In the genomic region with DNA sequence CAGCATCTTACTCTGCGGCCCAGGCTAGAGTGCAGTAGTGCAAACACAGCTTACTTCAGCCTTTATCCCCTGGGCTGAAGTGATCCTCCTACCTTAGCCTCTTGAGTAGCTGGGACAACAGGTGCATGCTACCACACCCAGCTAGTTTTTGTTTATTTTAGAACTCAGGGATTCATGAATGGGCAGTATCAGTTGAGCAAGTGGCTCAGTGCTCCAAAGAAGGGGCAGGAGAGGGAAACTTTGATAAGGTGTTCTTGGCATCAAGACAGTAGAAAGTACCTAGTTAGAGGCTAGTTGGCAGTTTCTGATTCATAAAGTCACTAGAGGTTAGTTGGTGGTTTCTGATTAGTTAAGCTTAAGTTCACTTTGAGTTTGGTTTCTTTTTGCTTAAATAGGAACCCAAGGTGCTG, we compare ENCODE assay signal across 1 cellular context.
A peak's percentile ranks its signal among the peaks of the same experiment; 100 is the strongest.
TF ChIP-seq lines count a peak whose summit lies in the region.

No MANE protein-coding gene starts in this region.

TF ChIP-seq in HepG2, 621 proteins besides CTCF, POLR2A, EP300 and RAD21 (continued from another document):
- TF ChIP-seq, protein P1, sequence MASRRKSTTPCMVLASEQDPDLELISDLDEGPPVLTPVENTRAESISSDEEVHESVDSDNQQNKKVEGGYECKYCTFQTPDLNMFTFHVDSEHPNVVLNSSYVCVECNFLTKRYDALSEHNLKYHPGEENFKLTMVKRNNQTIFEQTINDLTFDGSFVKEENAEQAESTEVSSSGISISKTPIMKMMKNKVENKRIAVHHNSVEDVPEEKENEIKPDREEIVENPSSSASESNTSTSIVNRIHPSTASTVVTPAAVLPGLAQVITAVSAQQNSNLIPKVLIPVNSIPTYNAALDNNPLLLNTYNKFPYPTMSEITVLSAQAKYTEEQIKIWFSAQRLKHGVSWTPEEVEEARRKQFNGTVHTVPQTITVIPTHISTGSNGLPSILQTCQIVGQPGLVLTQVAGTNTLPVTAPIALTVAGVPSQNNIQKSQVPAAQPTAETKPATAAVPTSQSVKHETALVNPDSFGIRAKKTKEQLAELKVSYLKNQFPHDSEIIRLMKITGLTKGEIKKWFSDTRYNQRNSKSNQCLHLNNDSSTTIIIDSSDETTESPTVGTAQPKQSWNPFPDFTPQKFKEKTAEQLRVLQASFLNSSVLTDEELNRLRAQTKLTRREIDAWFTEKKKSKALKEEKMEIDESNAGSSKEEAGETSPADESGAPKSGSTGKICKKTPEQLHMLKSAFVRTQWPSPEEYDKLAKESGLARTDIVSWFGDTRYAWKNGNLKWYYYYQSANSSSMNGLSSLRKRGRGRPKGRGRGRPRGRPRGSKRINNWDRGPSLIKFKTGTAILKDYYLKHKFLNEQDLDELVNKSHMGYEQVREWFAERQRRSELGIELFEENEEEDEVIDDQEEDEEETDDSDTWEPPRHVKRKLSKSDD (CRISPR knock-in tag; IDR thresholded peaks at IDR 0.05; ENCODE audit: low read depth) = no peak
- TF ChIP-seq MEF2D (CRISPR knock-in tag; IDR thresholded peaks at IDR 0.05) = no peak
- no peak for TF ChIP-seq ZNF703 (CRISPR knock-in tag; IDR thresholded peaks at IDR 0.05; ENCODE audit: borderline replicate concordance)
- no peak for TF ChIP-seq ZNF567 (CRISPR knock-in tag; IDR thresholded peaks at IDR 0.05; ENCODE audit: borderline replicate concordance)
- TF ChIP-seq, protein P2, sequence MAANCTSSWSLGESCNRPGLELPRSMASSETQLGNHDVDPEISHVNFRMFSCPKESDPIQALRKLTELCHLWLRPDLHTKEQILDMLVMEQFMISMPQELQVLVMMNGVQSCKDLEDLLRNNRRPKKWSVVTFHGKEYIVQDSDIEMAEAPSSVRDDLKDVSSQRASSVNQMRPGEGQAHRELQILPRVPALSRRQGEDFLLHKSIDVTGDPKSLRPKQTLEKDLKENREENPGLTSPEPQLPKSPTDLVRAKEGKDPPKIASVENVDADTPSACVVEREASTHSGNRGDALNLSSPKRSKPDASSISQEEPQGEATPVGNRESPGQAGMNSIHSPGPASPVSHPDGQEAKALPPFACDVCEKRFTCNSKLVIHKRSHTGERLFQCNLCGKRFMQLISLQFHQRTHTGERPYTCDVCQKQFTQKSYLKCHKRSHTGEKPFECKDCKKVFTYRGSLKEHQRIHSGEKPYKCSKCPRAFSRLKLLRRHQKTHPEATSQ (CRISPR knock-in tag; IDR thresholded peaks at IDR 0.05; ENCODE audit: borderline replicate concordance) = no peak
- no peak for TF ChIP-seq FOSL1 (CRISPR knock-in tag; IDR thresholded peaks at IDR 0.05; ENCODE audit: borderline replicate concordance)
- TF ChIP-seq ZNF709 (CRISPR knock-in tag; IDR thresholded peaks at IDR 0.05) = no peak
- peak; percentile 17; the same call in 1 of the 2 replicates for TF ChIP-seq GATAD2A (CRISPR knock-in tag; IDR thresholded peaks at IDR 0.05)
- TF ChIP-seq ZNF660 (CRISPR knock-in tag; IDR thresholded peaks at IDR 0.05; ENCODE audit: borderline replicate concordance, low read depth) = no peak
- TF ChIP-seq ZNF10 (CRISPR knock-in tag; IDR thresholded peaks at IDR 0.05; ENCODE audit: borderline replicate concordance, low read depth) = no peak
- TF ChIP-seq ARNTL (CRISPR knock-in tag; IDR thresholded peaks at IDR 0.05) = no peak
- peak; percentile 61 for TF ChIP-seq AGO2 (optimal IDR thresholded peaks at IDR 0.05; ENCODE audit: low read depth, low read length)
- TF ChIP-seq RBM22 (optimal IDR thresholded peaks at IDR 0.05; ENCODE audit: low read length) = peak; percentile 98
- TF ChIP-seq ZNF674 (CRISPR knock-in tag; IDR thresholded peaks at IDR 0.05; ENCODE audit: low read depth) = no peak
- TF ChIP-seq, protein P3, sequence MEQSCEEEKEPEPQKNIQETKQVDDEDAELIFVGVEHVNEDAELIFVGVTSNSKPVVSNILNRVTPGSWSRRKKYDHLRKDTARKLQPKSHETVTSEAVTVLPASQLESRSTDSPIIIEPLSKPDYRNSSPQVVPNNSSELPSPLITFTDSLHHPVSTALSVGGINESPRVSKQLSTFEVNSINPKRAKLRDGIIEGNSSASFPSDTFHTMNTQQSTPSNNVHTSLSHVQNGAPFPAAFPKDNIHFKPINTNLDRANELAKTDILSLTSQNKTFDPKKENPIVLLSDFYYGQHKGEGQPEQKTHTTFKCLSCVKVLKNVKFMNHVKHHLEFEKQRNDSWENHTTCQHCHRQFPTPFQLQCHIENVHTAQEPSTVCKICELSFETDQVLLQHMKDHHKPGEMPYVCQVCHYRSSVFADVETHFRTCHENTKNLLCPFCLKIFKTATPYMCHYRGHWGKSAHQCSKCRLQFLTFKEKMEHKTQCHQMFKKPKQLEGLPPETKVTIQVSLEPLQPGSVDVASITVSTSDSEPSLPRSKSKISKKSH (CRISPR knock-in tag; IDR thresholded peaks at IDR 0.05; ENCODE audit: borderline replicate concordance) = no peak
- TF ChIP-seq, protein P4, sequence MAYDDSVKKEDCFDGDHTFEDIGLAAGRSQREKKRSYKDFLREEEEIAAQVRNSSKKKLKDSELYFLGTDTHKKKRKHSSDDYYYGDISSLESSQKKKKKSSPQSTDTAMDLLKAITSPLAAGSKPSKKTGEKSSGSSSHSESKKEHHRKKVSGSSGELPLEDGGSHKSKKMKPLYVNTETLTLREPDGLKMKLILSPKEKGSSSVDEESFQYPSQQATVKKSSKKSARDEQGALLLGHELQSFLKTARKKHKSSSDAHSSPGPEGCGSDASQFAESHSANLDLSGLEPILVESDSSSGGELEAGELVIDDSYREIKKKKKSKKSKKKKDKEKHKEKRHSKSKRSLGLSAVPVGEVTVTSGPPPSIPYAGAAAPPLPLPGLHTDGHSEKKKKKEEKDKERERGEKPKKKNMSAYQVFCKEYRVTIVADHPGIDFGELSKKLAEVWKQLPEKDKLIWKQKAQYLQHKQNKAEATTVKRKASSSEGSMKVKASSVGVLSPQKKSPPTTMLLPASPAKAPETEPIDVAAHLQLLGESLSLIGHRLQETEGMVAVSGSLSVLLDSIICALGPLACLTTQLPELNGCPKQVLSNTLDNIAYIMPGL (CRISPR knock-in tag; IDR thresholded peaks at IDR 0.05; ENCODE audit: borderline replicate concordance in 1 of 2, low read depth in 1 of 2) = no peak
- no peak for TF ChIP-seq ZNF260 (CRISPR knock-in tag; IDR thresholded peaks at IDR 0.05; ENCODE audit: borderline replicate concordance, low read depth)
- no peak for TF ChIP-seq CREM (IDR thresholded peaks at IDR 0.05)
- TF ChIP-seq CREM (CRISPR knock-in tag; IDR thresholded peaks at IDR 0.05) = no peak
- no peak for TF ChIP-seq ZNF441 (CRISPR knock-in tag; IDR thresholded peaks at IDR 0.05; ENCODE audit: borderline replicate concordance)
- TF ChIP-seq FOXJ3 (CRISPR knock-in tag; IDR thresholded peaks at IDR 0.05; ENCODE audit: borderline replicate concordance) = no peak
- TF ChIP-seq, protein P5, sequence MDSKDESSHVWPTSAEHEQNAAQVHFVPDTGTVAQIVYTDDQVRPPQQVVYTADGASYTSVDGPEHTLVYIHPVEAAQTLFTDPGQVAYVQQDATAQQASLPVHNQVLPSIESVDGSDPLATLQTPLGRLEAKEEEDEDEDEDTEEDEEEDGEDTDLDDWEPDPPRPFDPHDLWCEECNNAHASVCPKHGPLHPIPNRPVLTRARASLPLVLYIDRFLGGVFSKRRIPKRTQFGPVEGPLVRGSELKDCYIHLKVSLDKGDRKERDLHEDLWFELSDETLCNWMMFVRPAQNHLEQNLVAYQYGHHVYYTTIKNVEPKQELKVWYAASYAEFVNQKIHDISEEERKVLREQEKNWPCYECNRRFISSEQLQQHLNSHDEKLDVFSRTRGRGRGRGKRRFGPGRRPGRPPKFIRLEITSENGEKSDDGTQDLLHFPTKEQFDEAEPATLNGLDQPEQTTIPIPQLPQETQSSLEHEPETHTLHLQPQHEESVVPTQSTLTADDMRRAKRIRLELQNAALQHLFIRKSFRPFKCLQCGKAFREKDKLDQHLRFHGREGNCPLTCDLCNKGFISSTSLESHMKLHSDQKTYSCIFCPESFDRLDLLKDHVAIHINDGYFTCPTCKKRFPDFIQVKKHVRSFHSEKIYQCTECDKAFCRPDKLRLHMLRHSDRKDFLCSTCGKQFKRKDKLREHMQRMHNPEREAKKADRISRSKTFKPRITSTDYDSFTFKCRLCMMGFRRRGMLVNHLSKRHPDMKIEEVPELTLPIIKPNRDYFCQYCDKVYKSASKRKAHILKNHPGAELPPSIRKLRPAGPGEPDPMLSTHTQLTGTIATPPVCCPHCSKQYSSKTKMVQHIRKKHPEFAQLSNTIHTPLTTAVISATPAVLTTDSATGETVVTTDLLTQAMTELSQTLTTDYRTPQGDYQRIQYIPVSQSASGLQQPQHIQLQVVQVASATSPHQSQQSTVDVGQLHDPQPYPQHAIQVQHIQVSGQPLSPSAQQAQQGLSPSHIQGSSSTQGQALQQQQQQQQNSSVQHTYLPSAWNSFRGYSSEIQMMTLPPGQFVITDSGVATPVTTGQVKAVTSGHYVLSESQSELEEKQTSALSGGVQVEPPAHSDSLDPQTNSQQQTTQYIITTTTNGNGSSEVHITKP (CRISPR knock-in tag; IDR thresholded peaks at IDR 0.05; ENCODE audit: low read depth) = no peak
- TF ChIP-seq NCOA1 (CRISPR knock-in tag; IDR thresholded peaks at IDR 0.05) = no peak
- no peak for TF ChIP-seq ARNT (IDR thresholded peaks at IDR 0.05)
- no peak for TF ChIP-seq ATM (IDR thresholded peaks at IDR 0.05; ENCODE audit: borderline replicate concordance)
- TF ChIP-seq MBD4 (IDR thresholded peaks at IDR 0.05; ENCODE audit: borderline replicate concordance, low read length) = no peak
- no peak for TF ChIP-seq KDM6A (CRISPR knock-in tag; IDR thresholded peaks at IDR 0.05; ENCODE audit: low read depth)
- no peak for TF ChIP-seq ZNF251 (CRISPR knock-in tag; IDR thresholded peaks at IDR 0.05)
- TF ChIP-seq, protein P6, sequence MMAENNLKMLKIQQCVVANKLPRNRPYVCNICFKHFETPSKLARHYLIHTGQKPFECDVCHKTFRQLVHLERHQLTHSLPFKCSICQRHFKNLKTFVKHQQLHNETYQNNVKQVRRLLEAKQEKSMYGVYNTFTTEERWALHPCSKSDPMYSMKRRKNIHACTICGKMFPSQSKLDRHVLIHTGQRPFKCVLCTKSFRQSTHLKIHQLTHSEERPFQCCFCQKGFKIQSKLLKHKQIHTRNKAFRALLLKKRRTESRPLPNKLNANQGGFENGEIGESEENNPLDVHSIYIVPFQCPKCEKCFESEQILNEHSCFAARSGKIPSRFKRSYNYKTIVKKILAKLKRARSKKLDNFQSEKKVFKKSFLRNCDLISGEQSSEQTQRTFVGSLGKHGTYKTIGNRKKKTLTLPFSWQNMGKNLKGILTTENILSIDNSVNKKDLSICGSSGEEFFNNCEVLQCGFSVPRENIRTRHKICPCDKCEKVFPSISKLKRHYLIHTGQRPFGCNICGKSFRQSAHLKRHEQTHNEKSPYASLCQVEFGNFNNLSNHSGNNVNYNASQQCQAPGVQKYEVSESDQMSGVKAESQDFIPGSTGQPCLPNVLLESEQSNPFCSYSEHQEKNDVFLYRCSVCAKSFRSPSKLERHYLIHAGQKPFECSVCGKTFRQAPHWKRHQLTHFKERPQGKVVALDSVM (CRISPR knock-in tag; IDR thresholded peaks at IDR 0.05) = peak; percentile 46; the same call in 1 of the 2 replicates
- TF ChIP-seq, protein P7, sequence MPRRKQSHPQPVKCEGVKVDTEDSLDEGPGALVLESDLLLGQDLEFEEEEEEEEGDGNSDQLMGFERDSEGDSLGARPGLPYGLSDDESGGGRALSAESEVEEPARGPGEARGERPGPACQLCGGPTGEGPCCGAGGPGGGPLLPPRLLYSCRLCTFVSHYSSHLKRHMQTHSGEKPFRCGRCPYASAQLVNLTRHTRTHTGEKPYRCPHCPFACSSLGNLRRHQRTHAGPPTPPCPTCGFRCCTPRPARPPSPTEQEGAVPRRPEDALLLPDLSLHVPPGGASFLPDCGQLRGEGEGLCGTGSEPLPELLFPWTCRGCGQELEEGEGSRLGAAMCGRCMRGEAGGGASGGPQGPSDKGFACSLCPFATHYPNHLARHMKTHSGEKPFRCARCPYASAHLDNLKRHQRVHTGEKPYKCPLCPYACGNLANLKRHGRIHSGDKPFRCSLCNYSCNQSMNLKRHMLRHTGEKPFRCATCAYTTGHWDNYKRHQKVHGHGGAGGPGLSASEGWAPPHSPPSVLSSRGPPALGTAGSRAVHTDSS (CRISPR knock-in tag; conservative IDR thresholded peaks at IDR 0.05) = no peak
